ENCODE assay signal across 13 cellular contexts in genomic region chr2:99775585-99775984, GRCh38.
DNase-seq lines count a peak whose midpoint lies in the region; ATAC-seq and TF ChIP-seq lines count a peak whose summit lies in the region.
"Had no signal": no experiment of that assay in that cellular context is flagged by ENCODE, and none has a peak within 500 bp of the region (broad histone marks: within the 10 kb centered on the region; RNA-seq: fewer than 3 reads in every experiment).

No MANE protein-coding gene starts in this region.

- H3K27ac ChIP-seq in AG04450 (ENCODE audit: low read depth, low read length) (peak overlapping the region; percentile 31), left ventricle myocardium inferior (replicated peaks) (no peak overlapping the region)
- no peak overlapping the region for H3K27ac ChIP-seq in CD8-positive, alpha-beta T cell (ENCODE audit: low read depth, low read length)
- H3K27ac ChIP-seq: A549, upper lobe of right lung had no signal

- H3K36me3 Mint-ChIP-seq in CD8-positive, alpha-beta T cell, result peaks cover 9% of the 10 kb centered on the region

- H3K9me3 ChIP-seq in AG04450 (ENCODE audit: control insufficient read depth, insufficient read depth, low read length) (peaks cover 4% of the 10 kb centered on the region; the same call in 1 of the 2 replicates), left ventricle myocardium inferior (replicated peaks) (peaks cover 16% of the 10 kb centered on the region)
- H3K9me3 ChIP-seq in CD8-positive, alpha-beta T cell (ENCODE audit: low read length), result no peaks in the 10 kb centered on the region
- H3K9me3 ChIP-seq: upper lobe of right lung had no signal

- CTCF ChIA-PET in AG04450 (lab: Charles Lee), result no interaction called here
- CTCF ChIA-PET in CD8-positive, alpha-beta T cell (lab: Charles Lee), result no interaction called here

- H3K27me3 ChIP-seq in AG04450 (ENCODE audit: control insufficient read depth, insufficient read depth, low read length), result no peaks in the 10 kb centered on the region
- no peaks in the 10 kb centered on the region for H3K27me3 ChIP-seq in left ventricle myocardium inferior (ENCODE audit: low read depth)
- no peaks in the 10 kb centered on the region for H3K27me3 ChIP-seq in CD8-positive, alpha-beta T cell (ENCODE audit: insufficient read depth, low read length)
- H3K27me3 ChIP-seq: upper lobe of right lung had no signal

- no peak overlapping the region for H3K27ac Mint-ChIP-seq in CD8-positive, alpha-beta T cell

- TF ChIP-seq CTCF in AG04450 (IDR thresholded peaks at IDR 0.05; ENCODE audit: low read depth, low read length) (no peak), left ventricle myocardium inferior (IDR thresholded peaks at IDR 0.05; ENCODE audit: borderline replicate concordance) (no peak)
- no peak for TF ChIP-seq CTCF in CD8-positive, alpha-beta T cell (IDR thresholded peaks at IDR 0.05)

- ATAC-seq in CD8-positive, alpha-beta T cell, result no peak
- no peak for ATAC-seq in GM18517 (IDR thresholded peaks at IDR 0.05; ENCODE audit: unreplicated experiment)
- ATAC-seq: A549, upper lobe of right lung had no signal

- H3K36me3 ChIP-seq in left ventricle myocardium inferior, result no peaks in the 10 kb centered on the region
- H3K36me3 ChIP-seq in CD8-positive, alpha-beta T cell (ENCODE audit: insufficient read depth, low read length), result no peaks in the 10 kb centered on the region
- H3K36me3 ChIP-seq: upper lobe of right lung had no signal

- no peaks in the 10 kb centered on the region for H3K4me1 Mint-ChIP-seq in CD8-positive, alpha-beta T cell (ENCODE audit: low read depth)

- peaks cover 17% of the 10 kb centered on the region for H3K9me3 Mint-ChIP-seq in CD8-positive, alpha-beta T cell

- H3K4me1 ChIP-seq in left ventricle myocardium inferior, result no peaks in the 10 kb centered on the region
- no peaks in the 10 kb centered on the region for H3K4me1 ChIP-seq in CD8-positive, alpha-beta T cell (ENCODE audit: insufficient read depth, low read length)
- H3K4me1 ChIP-seq: A549, upper lobe of right lung had no signal

- H3K27me3 Mint-ChIP-seq in CD8-positive, alpha-beta T cell (ENCODE audit: low read depth), result no peaks in the 10 kb centered on the region

- DNase-seq in AG04450 (ENCODE audit: low read depth, low spot score), result peak; percentile 33
- peak; percentile 71 for DNase-seq in HS-27A (ENCODE audit: low read depth)
- DNase-seq in astrocyte of the hippocampus (ENCODE audit: low read depth, low spot score), result peak; percentile 22
- DNase-seq in kidney tubule cell (ENCODE audit: low spot score), result peak; percentile 86
- DNase-seq in left ventricle myocardium inferior, result no peak
- no peak for DNase-seq in CD8-positive, alpha-beta T cell
- no peak for DNase-seq in COLO668 (lab: John Stamatoyannopoulos, UW; ENCODE audit: unreplicated experiment)
- DNase-seq: NCI-H1048; NCI-H748 treated with DMSO at 0.1 percent for 48 hours; stimulated activated naive CD4-positive, alpha-beta T cell; upper lobe of right lung had no signal

- intact Hi-C loops in left ventricle myocardium inferior (cut with micrococcal nuclease), result no loop called here
- intact Hi-C loops in CD8-positive, alpha-beta T cell (cut with DNase I, micrococcal nuclease), result no loop called here

- POLR2A ChIA-PET in AG04450 (lab: Yijun Ruan, JAX), result no interaction called here
- POLR2A ChIA-PET in CD8-positive, alpha-beta T cell (lab: Charles Lee), result no interaction called here

- H3K4me3 ChIP-seq in AG04450 (ENCODE audit: low read depth, low read length), result no peak overlapping the region
- no peak overlapping the region for H3K4me3 ChIP-seq in left ventricle myocardium inferior
- H3K4me3 ChIP-seq in CD8-positive, alpha-beta T cell (ENCODE audit: low read depth, low read length), result no peak overlapping the region
- H3K4me3 ChIP-seq: A549, upper lobe of right lung had no signal

- no peak overlapping the region for H3K4me3 Mint-ChIP-seq in CD8-positive, alpha-beta T cell

Comparison
In these comparisons a context has a peak if more than half of its experiments do, and no peak if none do; other contexts are left out.
1. DNase-seq: peak in AG04450 (single experiment), HS-27A (single experiment), astrocyte of the hippocampus (single experiment) and kidney tubule cell (single experiment); none in left ventricle myocardium inferior (single experiment), CD8-positive, alpha-beta T cell (0 of 7) and COLO668 (single experiment).